26 cellular contexts compared by ENCODE assay signal in genomic region chr3:169666079-169666436, GRCh38. TPM values are rescaled to one million over a fixed set of nuclear protein-coding genes. Genes with fewer than 3 reads are reported as not detected.
DNase-seq lines count a peak whose midpoint lies in the region; ATAC-seq and TF ChIP-seq lines count a peak whose summit lies in the region.
"Had no signal": no experiment of that assay in that cellular context is flagged by ENCODE, and none has a peak within 500 bp of the region (broad histone marks: within the 10 kb centered on the region; RNA-seq: fewer than 3 reads in every experiment).

No MANE protein-coding gene starts in this region.

- TF ChIP-seq CTCF in CD4-positive, alpha-beta T cell (IDR thresholded peaks at IDR 0.05) = no peak
- TF ChIP-seq CTCF in WTC11 (IDR thresholded peaks at IDR 0.05) (no peak), nephron progenitor cell (IDR thresholded peaks at IDR 0.05) (no peak)

- H3K9me3 ChIP-seq in CD4-positive, alpha-beta T cell (ENCODE audit: control insufficient read depth, low read length) = no peaks in the 10 kb centered on the region
- no peaks in the 10 kb centered on the region for H3K9me3 ChIP-seq in iPS-18a (ENCODE audit: control insufficient read depth, low read depth, low read length)
- H3K9me3 ChIP-seq: breast epithelium, SJSA1, transverse colon had no signal

- H3K27me3 ChIP-seq in CD4-positive, alpha-beta T cell (ENCODE audit: control insufficient read depth, insufficient read depth, low read length) = peaks cover 95% of the 10 kb centered on the region
- peaks cover 82% of the 10 kb centered on the region for H3K27me3 ChIP-seq in iPS-18a (ENCODE audit: control insufficient read depth, insufficient read depth, low read length)

- peak overlapping the region; percentile 8 for H3K4me3 Mint-ChIP-seq in CD4-positive, alpha-beta T cell
- H3K4me3 Mint-ChIP-seq in WTC11 (peak overlapping the region; percentile 82), nephron progenitor cell (peak overlapping the region; percentile 73)
- H3K4me3 Mint-ChIP-seq: activated CD4-positive, alpha-beta memory T cell treated with anti-CD3 and anti-CD28 coated beads for 36 hours had no signal

- peaks cover 54% of the 10 kb centered on the region for H3K4me1 Mint-ChIP-seq in CD4-positive, alpha-beta T cell (ENCODE audit: low read depth)
- peaks cover 59% of the 10 kb centered on the region for H3K4me1 Mint-ChIP-seq in WTC11
- peaks cover 61% of the 10 kb centered on the region for H3K4me1 Mint-ChIP-seq in nephron progenitor cell

- POLR2A ChIA-PET in CD4-positive, alpha-beta T cell (lab: Charles Lee) = no interaction called here
- POLR2A ChIA-PET in WTC11 (lab: Charles Lee) = interaction anchor here (0.6 to 1.5 kb wide), 2 partner anchors 191 to 519 kb away, joined by 3 to 7 read pairs; no protein-coding TSS in a partner anchor

- DNase-seq in CD4-positive, alpha-beta T cell = no peak
- DNase-seq in WTC11 (ENCODE audit: low spot score) (no peak), nephron progenitor cell (no peak), CD1c-positive myeloid dendritic cell (ENCODE audit: extremely low spot score) (no peak), NCI-H2029 treated with DMSO at 0.1 percent for 48 hours (lab: John Stamatoyannopoulos, UW) (no peak)
- DNase-seq: activated CD4-positive, alpha-beta memory T cell treated with anti-CD3 and anti-CD28 coated beads for 36 hours; activated CD4-positive, CD25-positive, alpha-beta regulatory T cell; activated effector memory CD4-positive, alpha-beta T cell treated with anti-CD3 and anti-CD28 coated beads, Interleukin-2, amount 50 U/mL, for 16 hours; AML-193; glutamatergic neuron; IMR-90; NCI-H1417; NCI-H526 treated with DMSO at 0.1 percent for 48 hours; stimulated activated CD4-positive, alpha-beta T cell treated with anti-CD3 and anti-CD28 coated beads, Interleukin-12 subunit alpha, Interleukin-12 subunit beta, amount 100 ng/mL, for 4 hours; stimulated activated CD4-positive, alpha-beta T cell treated with anti-CD3 and anti-CD28 coated beads, Interleukin-4, amount 100 ng/mL, for 4 hours; stimulated activated naive CD8-positive, alpha-beta T cell treated with anti-CD3 and anti-CD28 coated beads, Interleukin-15, Interleukin-2, amounts not matched to agents 100 U/mL and 50 U/mL, for 24 hours; transverse colon had no signal

- peaks cover 49% of the 10 kb centered on the region for H3K4me1 ChIP-seq in iPS-18a (ENCODE audit: control insufficient read depth, low read depth, low read length)

- H3K36me3 ChIP-seq in iPS-18a (ENCODE audit: control insufficient read depth, low read depth, low read length) = no peaks in the 10 kb centered on the region
- H3K36me3 ChIP-seq: breast epithelium, SJSA1, transverse colon had no signal

- H3K27ac Mint-ChIP-seq in CD4-positive, alpha-beta T cell = no peak overlapping the region
- H3K27ac Mint-ChIP-seq in WTC11 (no peak overlapping the region), nephron progenitor cell (no peak overlapping the region)
- H3K27ac Mint-ChIP-seq: activated CD4-positive, alpha-beta memory T cell treated with anti-CD3 and anti-CD28 coated beads for 36 hours had no signal

- H3K9me3 Mint-ChIP-seq in CD4-positive, alpha-beta T cell = no peaks in the 10 kb centered on the region
- H3K9me3 Mint-ChIP-seq in WTC11 = no peaks in the 10 kb centered on the region
- no peaks in the 10 kb centered on the region for H3K9me3 Mint-ChIP-seq in nephron progenitor cell
- H3K9me3 Mint-ChIP-seq: activated CD4-positive, alpha-beta memory T cell treated with anti-CD3 and anti-CD28 coated beads for 36 hours had no signal

- ATAC-seq in CD4-positive, alpha-beta T cell (ENCODE audit: poor library complexity) = no peak
- ATAC-seq in WTC11 (no peak), HG02678 (IDR thresholded peaks at IDR 0.05; ENCODE audit: unreplicated experiment) (no peak), GM19395 (IDR thresholded peaks at IDR 0.05; ENCODE audit: unreplicated experiment) (no peak)
- ATAC-seq: right cardiac atrium; stimulated activated naive CD8-positive, alpha-beta T cell treated with anti-CD3 and anti-CD28 coated beads, Interleukin-15, Interleukin-2, amounts not matched to agents 100 U/mL and 50 U/mL, for 24 hours had no signal

- no peak overlapping the region for H3K27ac ChIP-seq in CD4-positive, alpha-beta T cell (ENCODE audit: low read depth, low read length)
- H3K27ac ChIP-seq in iPS-18a (ENCODE audit: low read length) = no peak overlapping the region
- H3K27ac ChIP-seq: breast epithelium, coronary artery, HL-60, SJSA1, transverse colon had no signal

- CTCF ChIA-PET in CD4-positive, alpha-beta T cell (lab: Charles Lee) = no interaction called here
- CTCF ChIA-PET in WTC11 (lab: Charles Lee) = interaction anchor here (1.7 to 6.3 kb wide), 2 partner anchors 78 to 518 kb away, joined by 6 to 142 read pairs; no protein-coding TSS in a partner anchor

- intact Hi-C loops in CD4-positive, alpha-beta T cell (cut with DNase I, micrococcal nuclease) = loop anchor here (5.0 to 10.0 kb wide), 2 partner anchors 519 to 521 kb away; no protein-coding TSS in a partner anchor

- no peak overlapping the region for H3K9ac ChIP-seq in iPS-18a (ENCODE audit: low read length)

- H3K27me3 Mint-ChIP-seq in CD4-positive, alpha-beta T cell = peaks cover 96% of the 10 kb centered on the region
- peaks cover 80% of the 10 kb centered on the region for H3K27me3 Mint-ChIP-seq in WTC11 (ENCODE audit: low read depth)
- peaks cover 79% of the 10 kb centered on the region for H3K27me3 Mint-ChIP-seq in nephron progenitor cell (ENCODE audit: low read depth, poor library complexity)

- H3K36me3 Mint-ChIP-seq in CD4-positive, alpha-beta T cell (ENCODE audit: low read depth) = peaks cover 5% of the 10 kb centered on the region
- H3K36me3 Mint-ChIP-seq in WTC11 (no peaks in the 10 kb centered on the region), nephron progenitor cell (ENCODE audit: low read depth) (no peaks in the 10 kb centered on the region)
- H3K36me3 Mint-ChIP-seq: activated CD4-positive, alpha-beta memory T cell treated with anti-CD3 and anti-CD28 coated beads for 36 hours had no signal

- peak overlapping the region; percentile 74 for H3K4me3 ChIP-seq in iPS-18a (ENCODE audit: low read length)
- H3K4me3 ChIP-seq: breast epithelium, coronary artery, SJSA1 had no signal

TF ChIP-seq in WTC11, 78 proteins besides CTCF, POLR2A, EP300 and RAD21 (continues in another document):
- TF ChIP-seq ZNF281 (CRISPR knock-in tag; IDR thresholded peaks at IDR 0.05) (no peak), TCF7 (CRISPR knock-in tag; IDR thresholded peaks at IDR 0.05; ENCODE audit: low read depth) (no peak), ELF4 (CRISPR knock-in tag; IDR thresholded peaks at IDR 0.05; ENCODE audit: low read depth) (no peak), TEAD4 (CRISPR knock-in tag; IDR thresholded peaks at IDR 0.05) (no peak), CDX4 (CRISPR knock-in tag; IDR thresholded peaks at IDR 0.05; ENCODE audit: borderline replicate concordance) (no peak), AFF4 (CRISPR knock-in tag; IDR thresholded peaks at IDR 0.05; ENCODE audit: borderline replicate concordance) (no peak)

RNA-seq across cellular contexts. Expression of gene MECOM, which starts 2.5 kb away (rescaled TPM):
- not detected for total RNA-seq in CD4-positive, alpha-beta T cell
- total RNA-seq in WTC11 (2021) = 4.1 to 12.5 TPM (median 4.7 TPM) in 3 replicates
- total RNA-seq: activated CD4-positive, alpha-beta memory T cell treated with anti-CD3 and anti-CD28 coated beads for 36 hours; T-helper 2 cell treated with Interferon-gamma antibody and Interleukin-4, amounts not matched to agents 100 ng/mL and 5 ng/mL, for 36 hours had no signal

Comparison
In these comparisons a context has a peak if more than half of its experiments do, and no peak if none do; other contexts are left out.
1. H3K4me3 Mint-ChIP-seq: peak in every context shown above with its lines; median percentile 82 in WTC11; 73 in nephron progenitor cell; 8 in CD4-positive, alpha-beta T cell.